ENCODE assay signal across 7 cellular contexts in genomic region chr11:123381817-123382554, GRCh38. TPM values are rescaled to one million over a fixed set of nuclear protein-coding genes. Genes with fewer than 3 reads are reported as not detected.
A peak's percentile ranks its signal among the peaks of the same experiment; 100 is the strongest.
DNase-seq lines count a peak whose midpoint lies in the region; ATAC-seq and TF ChIP-seq lines count a peak whose summit lies in the region.

No MANE protein-coding gene starts in this region.

- no peaks in the 10 kb centered on the region for H3K36me3 ChIP-seq in PC-3 (ENCODE audit: low read depth, low read length)

- H4K20me1 ChIP-seq in PC-3 (ENCODE audit: low read length): no peaks in the 10 kb centered on the region

- H3K9me3 Mint-ChIP-seq in activated CD8-positive, alpha-beta memory T cell treated with anti-CD3 and anti-CD28 coated beads, Interleukin-2, amount 10 ng/mL, durations not matched to agents 7 days and 5 days (ENCODE audit: low read depth): no peaks in the 10 kb centered on the region

- peaks cover 44% of the 10 kb centered on the region for H3K4me1 Mint-ChIP-seq in activated CD8-positive, alpha-beta memory T cell treated with anti-CD3 and anti-CD28 coated beads, Interleukin-2, amount 10 ng/mL, durations not matched to agents 7 days and 5 days

- no peaks in the 10 kb centered on the region for H3K9me2 ChIP-seq in PC-3 (replicated peaks; ENCODE audit: low read length)

- no peaks in the 10 kb centered on the region for H3K9me3 ChIP-seq in PC-3 (ENCODE audit: low read length)

- H3K27me3 ChIP-seq in PC-3 (ENCODE audit: low read length): peaks cover 53% of the 10 kb centered on the region

- intact Hi-C loops in PC-3 (cut with micrococcal nuclease): no loop called here

- H3K4me1 ChIP-seq in PC-3 (ENCODE audit: insufficient read depth, low read length): no peaks in the 10 kb centered on the region

- peaks cover 12% of the 10 kb centered on the region for H3K36me3 Mint-ChIP-seq in activated CD8-positive, alpha-beta memory T cell treated with anti-CD3 and anti-CD28 coated beads, Interleukin-2, amount 10 ng/mL, durations not matched to agents 7 days and 5 days

- peak; percentile 90 for DNase-seq in activated CD8-positive, alpha-beta memory T cell treated with anti-CD3 and anti-CD28 coated beads, Interleukin-2, amount 10 ng/mL, durations not matched to agents 7 days and 5 days
- DNase-seq in stimulated activated CD8-positive, alpha-beta memory T cell treated with anti-CD3 and anti-CD28 coated beads, Interleukin-7, amount 100 ng/mL, for 4 hours (ENCODE audit: low read depth in 2 of 2): peak; percentile 7 to 11
- DNase-seq in PC-3: no peak
- no peak for DNase-seq in SHP77 (lab: John Stamatoyannopoulos, UW)
- no peak for DNase-seq in NCI-H82 (lab: John Stamatoyannopoulos, UW)

- POLR2A ChIA-PET in PC-3 (lab: Charles Lee; ENCODE audit: unreplicated experiment): no interaction called here

- H3K4me2 ChIP-seq in PC-3 (ENCODE audit: low read length): no peak overlapping the region

- CTCF ChIA-PET in activated CD8-positive, alpha-beta memory T cell treated with anti-CD3 and anti-CD28 coated beads, Interleukin-2, amount 10 ng/mL, durations not matched to agents 7 days and 5 days (lab: Charles Lee): interaction anchor here (0.8 to 3.1 kb wide), 11 partner anchors 11 to 97 kb away, joined by 3 to 20 read pairs (median 5); no protein-coding TSS in a partner anchor
- CTCF ChIA-PET in PC-3 (lab: Charles Lee): no interaction called here

- H3K27ac ChIP-seq in PC-3 (ENCODE audit: low read length): no peak overlapping the region

- BruUV-seq in PC-3 (replicated peaks; lab: Mats Ljungman, UMichigan): no TSS peak

- H3K4me3 ChIP-seq in PC-3 (ENCODE audit: low read length): no peak overlapping the region

- H3K4me3 Mint-ChIP-seq in activated CD8-positive, alpha-beta memory T cell treated with anti-CD3 and anti-CD28 coated beads, Interleukin-2, amount 10 ng/mL, durations not matched to agents 7 days and 5 days: peak overlapping the region; percentile 7

- H3F3A ChIP-seq in PC-3 (ENCODE audit: low read length, unreplicated experiment): no peaks in the 10 kb centered on the region

- no peak overlapping the region for H3K27ac Mint-ChIP-seq in activated CD8-positive, alpha-beta memory T cell treated with anti-CD3 and anti-CD28 coated beads, Interleukin-2, amount 10 ng/mL, durations not matched to agents 7 days and 5 days

- H3K9ac ChIP-seq in PC-3 (ENCODE audit: low read length): no peak overlapping the region

- no peak overlapping the region for H2AFZ ChIP-seq in PC-3 (ENCODE audit: low read length)

- H3K27me3 Mint-ChIP-seq in activated CD8-positive, alpha-beta memory T cell treated with anti-CD3 and anti-CD28 coated beads, Interleukin-2, amount 10 ng/mL, durations not matched to agents 7 days and 5 days: no peaks in the 10 kb centered on the region

- ATAC-seq in GM19452 (IDR thresholded peaks at IDR 0.05; ENCODE audit: unreplicated experiment) (peak; percentile 78), HG02973 (IDR thresholded peaks at IDR 0.05; ENCODE audit: unreplicated experiment) (peak; percentile 58), PC-3 (no peak)
- peak; percentile 95 for ATAC-seq in activated CD8-positive, alpha-beta memory T cell treated with anti-CD3 and anti-CD28 coated beads, Interleukin-2, amount 10 ng/mL, durations not matched to agents 7 days and 5 days

- no peak for TF ChIP-seq CTCF in PC-3 (conservative IDR thresholded peaks at IDR 0.05; ENCODE audit: low read depth, low read length)

- H3K79me2 ChIP-seq in PC-3 (ENCODE audit: low read length): no peaks in the 10 kb centered on the region

RNA-seq across cellular contexts. Expression of gene GRAMD1B, which starts 48.1 kb away (rescaled TPM):
- total RNA-seq in activated CD8-positive, alpha-beta memory T cell treated with anti-CD3 and anti-CD28 coated beads, Interleukin-2, amount 10 ng/mL, durations not matched to agents 7 days and 5 days: 10 to 100 TPM; 75.6 to 89.9 TPM
- 82.1 and 110 TPM in 2 replicates for total RNA-seq in PC-3 (2014; rRNA removed)

Comparison
In these comparisons a context has a peak if more than half of its experiments do, and no peak if none do; other contexts are left out.
1. DNase-seq: peak in activated CD8-positive, alpha-beta memory T cell treated with anti-CD3 and anti-CD28 coated beads, Interleukin-2, amount 10 ng/mL, durations not matched to agents 7 days and 5 days (single experiment) and stimulated activated CD8-positive, alpha-beta memory T cell treated with anti-CD3 and anti-CD28 coated beads, Interleukin-7, amount 100 ng/mL, for 4 hours (2 of 2); none in PC-3 (single experiment), SHP77 (0 of 2) and NCI-H82 (single experiment).